ENCODE assay signal across 1 cellular context in genomic region chr17:50386451-50386994, GRCh38.
TF ChIP-seq lines count a peak whose summit lies in the region.

No MANE protein-coding gene starts in this region.

TF ChIP-seq in HepG2, 621 proteins besides CTCF, POLR2A, EP300 and RAD21:
- peak; percentile 83 for TF ChIP-seq ZKSCAN1 (IDR thresholded peaks at IDR 0.05; ENCODE audit: low read length)
- no peak for TF ChIP-seq XBP1 (CRISPR knock-in tag; IDR thresholded peaks at IDR 0.05)
